ENCODE assay signal across 1 cellular context in the genomic region with DNA sequence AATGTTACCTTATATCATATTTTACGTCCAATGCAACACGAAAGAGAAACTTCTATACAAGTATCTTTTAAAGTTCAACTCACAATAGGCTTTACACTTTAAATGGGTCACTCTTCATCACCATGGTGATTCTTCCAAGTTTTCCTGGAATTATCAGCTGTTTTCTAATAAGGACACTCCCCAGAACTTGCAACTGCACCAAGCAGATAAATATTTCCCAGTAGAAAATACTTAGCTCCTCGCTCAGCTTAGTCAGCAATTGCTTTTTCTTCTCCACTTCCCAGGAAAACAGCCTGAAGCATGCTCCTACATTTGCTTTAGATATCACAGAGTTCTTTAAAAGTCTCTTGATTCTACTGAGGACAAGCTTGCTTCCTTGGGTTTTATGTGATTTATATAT.
TF ChIP-seq lines count a peak whose summit lies in the region.

No MANE protein-coding gene starts in this region.

TF ChIP-seq in K562, 482 proteins besides CTCF, POLR2A, EP300 and RAD21 (continues in another document):
- TF ChIP-seq, protein P1, sequence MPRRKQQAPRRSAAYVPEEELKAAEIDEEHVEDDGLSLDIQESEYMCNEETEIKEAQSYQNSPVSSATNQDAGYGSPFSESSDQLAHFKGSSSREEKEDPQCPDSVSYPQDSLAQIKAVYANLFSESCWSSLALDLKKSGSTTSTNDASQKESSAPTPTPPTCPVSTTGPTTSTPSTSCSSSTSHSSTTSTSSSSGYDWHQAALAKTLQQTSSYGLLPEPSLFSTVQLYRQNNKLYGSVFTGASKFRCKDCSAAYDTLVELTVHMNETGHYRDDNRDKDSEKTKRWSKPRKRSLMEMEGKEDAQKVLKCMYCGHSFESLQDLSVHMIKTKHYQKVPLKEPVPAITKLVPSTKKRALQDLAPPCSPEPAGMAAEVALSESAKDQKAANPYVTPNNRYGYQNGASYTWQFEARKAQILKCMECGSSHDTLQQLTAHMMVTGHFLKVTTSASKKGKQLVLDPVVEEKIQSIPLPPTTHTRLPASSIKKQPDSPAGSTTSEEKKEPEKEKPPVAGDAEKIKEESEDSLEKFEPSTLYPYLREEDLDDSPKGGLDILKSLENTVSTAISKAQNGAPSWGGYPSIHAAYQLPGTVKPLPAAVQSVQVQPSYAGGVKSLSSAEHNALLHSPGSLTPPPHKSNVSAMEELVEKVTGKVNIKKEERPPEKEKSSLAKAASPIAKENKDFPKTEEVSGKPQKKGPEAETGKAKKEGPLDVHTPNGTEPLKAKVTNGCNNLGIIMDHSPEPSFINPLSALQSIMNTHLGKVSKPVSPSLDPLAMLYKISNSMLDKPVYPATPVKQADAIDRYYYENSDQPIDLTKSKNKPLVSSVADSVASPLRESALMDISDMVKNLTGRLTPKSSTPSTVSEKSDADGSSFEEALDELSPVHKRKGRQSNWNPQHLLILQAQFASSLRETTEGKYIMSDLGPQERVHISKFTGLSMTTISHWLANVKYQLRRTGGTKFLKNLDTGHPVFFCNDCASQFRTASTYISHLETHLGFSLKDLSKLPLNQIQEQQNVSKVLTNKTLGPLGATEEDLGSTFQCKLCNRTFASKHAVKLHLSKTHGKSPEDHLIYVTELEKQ (CRISPR knock-in tag; IDR thresholded peaks at IDR 0.05) = no peak
- TF ChIP-seq, protein P2, sequence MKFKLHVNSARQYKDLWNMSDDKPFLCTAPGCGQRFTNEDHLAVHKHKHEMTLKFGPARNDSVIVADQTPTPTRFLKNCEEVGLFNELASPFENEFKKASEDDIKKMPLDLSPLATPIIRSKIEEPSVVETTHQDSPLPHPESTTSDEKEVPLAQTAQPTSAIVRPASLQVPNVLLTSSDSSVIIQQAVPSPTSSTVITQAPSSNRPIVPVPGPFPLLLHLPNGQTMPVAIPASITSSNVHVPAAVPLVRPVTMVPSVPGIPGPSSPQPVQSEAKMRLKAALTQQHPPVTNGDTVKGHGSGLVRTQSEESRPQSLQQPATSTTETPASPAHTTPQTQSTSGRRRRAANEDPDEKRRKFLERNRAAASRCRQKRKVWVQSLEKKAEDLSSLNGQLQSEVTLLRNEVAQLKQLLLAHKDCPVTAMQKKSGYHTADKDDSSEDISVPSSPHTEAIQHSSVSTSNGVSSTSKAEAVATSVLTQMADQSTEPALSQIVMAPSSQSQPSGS (CRISPR knock-in tag; IDR thresholded peaks at IDR 0.05) = no peak
- no peak for TF ChIP-seq CREB1 (IDR thresholded peaks at IDR 0.05)
- no peak for TF ChIP-seq CREB1 (CRISPR knock-in tag; IDR thresholded peaks at IDR 0.05)
- TF ChIP-seq, protein P3, sequence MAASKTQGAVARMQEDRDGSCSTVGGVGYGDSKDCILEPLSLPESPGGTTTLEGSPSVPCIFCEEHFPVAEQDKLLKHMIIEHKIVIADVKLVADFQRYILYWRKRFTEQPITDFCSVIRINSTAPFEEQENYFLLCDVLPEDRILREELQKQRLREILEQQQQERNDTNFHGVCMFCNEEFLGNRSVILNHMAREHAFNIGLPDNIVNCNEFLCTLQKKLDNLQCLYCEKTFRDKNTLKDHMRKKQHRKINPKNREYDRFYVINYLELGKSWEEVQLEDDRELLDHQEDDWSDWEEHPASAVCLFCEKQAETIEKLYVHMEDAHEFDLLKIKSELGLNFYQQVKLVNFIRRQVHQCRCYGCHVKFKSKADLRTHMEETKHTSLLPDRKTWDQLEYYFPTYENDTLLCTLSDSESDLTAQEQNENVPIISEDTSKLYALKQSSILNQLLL (CRISPR knock-in tag; IDR thresholded peaks at IDR 0.05; ENCODE audit: borderline replicate concordance) = no peak
- no peak for TF ChIP-seq KAT8 (IDR thresholded peaks at IDR 0.05; ENCODE audit: low read depth)
- TF ChIP-seq CEBPG (CRISPR knock-in tag; IDR thresholded peaks at IDR 0.05) = no peak
- no peak for TF ChIP-seq CEBPG (tag; conservative IDR thresholded peaks at IDR 0.05 in 1 of 2, IDR thresholded peaks at IDR 0.05 in 1 of 2)
- TF ChIP-seq, protein P4, sequence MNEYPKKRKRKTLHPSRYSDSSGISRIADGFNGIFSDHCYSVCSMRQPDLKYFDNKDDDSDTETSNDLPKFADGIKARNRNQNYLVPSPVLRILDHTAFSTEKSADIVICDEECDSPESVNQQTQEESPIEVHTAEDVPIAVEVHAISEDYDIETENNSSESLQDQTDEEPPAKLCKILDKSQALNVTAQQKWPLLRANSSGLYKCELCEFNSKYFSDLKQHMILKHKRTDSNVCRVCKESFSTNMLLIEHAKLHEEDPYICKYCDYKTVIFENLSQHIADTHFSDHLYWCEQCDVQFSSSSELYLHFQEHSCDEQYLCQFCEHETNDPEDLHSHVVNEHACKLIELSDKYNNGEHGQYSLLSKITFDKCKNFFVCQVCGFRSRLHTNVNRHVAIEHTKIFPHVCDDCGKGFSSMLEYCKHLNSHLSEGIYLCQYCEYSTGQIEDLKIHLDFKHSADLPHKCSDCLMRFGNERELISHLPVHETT (CRISPR knock-in tag; conservative IDR thresholded peaks at IDR 0.05 in 1 of 2, IDR thresholded peaks at IDR 0.05 in 1 of 2) = no peak
- TF ChIP-seq, protein P5, sequence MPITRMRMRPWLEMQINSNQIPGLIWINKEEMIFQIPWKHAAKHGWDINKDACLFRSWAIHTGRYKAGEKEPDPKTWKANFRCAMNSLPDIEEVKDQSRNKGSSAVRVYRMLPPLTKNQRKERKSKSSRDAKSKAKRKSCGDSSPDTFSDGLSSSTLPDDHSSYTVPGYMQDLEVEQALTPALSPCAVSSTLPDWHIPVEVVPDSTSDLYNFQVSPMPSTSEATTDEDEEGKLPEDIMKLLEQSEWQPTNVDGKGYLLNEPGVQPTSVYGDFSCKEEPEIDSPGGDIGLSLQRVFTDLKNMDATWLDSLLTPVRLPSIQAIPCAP (CRISPR knock-in tag; IDR thresholded peaks at IDR 0.05; ENCODE audit: borderline replicate concordance) = no peak
- no peak for TF ChIP-seq MYC (IDR thresholded peaks at IDR 0.05; ENCODE audit: low read depth, low read length)
- TF ChIP-seq MYC (CRISPR knock-in tag; IDR thresholded peaks at IDR 0.05; ENCODE audit: borderline replicate concordance, low read depth) = no peak
- no peak for TF ChIP-seq CBX3 (IDR thresholded peaks at IDR 0.05; ENCODE audit: borderline replicate concordance in 1 of 2, low read length in 2 of 2)
- peak; percentile 82 for TF ChIP-seq TCF3 (CRISPR knock-in tag; IDR thresholded peaks at IDR 0.05)
- no peak for TF ChIP-seq ATF7 (IDR thresholded peaks at IDR 0.05)
- no peak for TF ChIP-seq STAG1 (CRISPR knock-in tag; IDR thresholded peaks at IDR 0.05; ENCODE audit: borderline replicate concordance)
- TF ChIP-seq, protein P6, sequence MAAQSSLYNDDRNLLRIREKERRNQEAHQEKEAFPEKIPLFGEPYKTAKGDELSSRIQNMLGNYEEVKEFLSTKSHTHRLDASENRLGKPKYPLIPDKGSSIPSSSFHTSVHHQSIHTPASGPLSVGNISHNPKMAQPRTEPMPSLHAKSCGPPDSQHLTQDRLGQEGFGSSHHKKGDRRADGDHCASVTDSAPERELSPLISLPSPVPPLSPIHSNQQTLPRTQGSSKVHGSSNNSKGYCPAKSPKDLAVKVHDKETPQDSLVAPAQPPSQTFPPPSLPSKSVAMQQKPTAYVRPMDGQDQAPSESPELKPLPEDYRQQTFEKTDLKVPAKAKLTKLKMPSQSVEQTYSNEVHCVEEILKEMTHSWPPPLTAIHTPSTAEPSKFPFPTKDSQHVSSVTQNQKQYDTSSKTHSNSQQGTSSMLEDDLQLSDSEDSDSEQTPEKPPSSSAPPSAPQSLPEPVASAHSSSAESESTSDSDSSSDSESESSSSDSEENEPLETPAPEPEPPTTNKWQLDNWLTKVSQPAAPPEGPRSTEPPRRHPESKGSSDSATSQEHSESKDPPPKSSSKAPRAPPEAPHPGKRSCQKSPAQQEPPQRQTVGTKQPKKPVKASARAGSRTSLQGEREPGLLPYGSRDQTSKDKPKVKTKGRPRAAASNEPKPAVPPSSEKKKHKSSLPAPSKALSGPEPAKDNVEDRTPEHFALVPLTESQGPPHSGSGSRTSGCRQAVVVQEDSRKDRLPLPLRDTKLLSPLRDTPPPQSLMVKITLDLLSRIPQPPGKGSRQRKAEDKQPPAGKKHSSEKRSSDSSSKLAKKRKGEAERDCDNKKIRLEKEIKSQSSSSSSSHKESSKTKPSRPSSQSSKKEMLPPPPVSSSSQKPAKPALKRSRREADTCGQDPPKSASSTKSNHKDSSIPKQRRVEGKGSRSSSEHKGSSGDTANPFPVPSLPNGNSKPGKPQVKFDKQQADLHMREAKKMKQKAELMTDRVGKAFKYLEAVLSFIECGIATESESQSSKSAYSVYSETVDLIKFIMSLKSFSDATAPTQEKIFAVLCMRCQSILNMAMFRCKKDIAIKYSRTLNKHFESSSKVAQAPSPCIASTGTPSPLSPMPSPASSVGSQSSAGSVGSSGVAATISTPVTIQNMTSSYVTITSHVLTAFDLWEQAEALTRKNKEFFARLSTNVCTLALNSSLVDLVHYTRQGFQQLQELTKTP (IDR thresholded peaks at IDR 0.05; ENCODE audit: low read depth in 1 of 2, partially characterized antibody in 2 of 2) = no peak
- TF ChIP-seq, protein P7, sequence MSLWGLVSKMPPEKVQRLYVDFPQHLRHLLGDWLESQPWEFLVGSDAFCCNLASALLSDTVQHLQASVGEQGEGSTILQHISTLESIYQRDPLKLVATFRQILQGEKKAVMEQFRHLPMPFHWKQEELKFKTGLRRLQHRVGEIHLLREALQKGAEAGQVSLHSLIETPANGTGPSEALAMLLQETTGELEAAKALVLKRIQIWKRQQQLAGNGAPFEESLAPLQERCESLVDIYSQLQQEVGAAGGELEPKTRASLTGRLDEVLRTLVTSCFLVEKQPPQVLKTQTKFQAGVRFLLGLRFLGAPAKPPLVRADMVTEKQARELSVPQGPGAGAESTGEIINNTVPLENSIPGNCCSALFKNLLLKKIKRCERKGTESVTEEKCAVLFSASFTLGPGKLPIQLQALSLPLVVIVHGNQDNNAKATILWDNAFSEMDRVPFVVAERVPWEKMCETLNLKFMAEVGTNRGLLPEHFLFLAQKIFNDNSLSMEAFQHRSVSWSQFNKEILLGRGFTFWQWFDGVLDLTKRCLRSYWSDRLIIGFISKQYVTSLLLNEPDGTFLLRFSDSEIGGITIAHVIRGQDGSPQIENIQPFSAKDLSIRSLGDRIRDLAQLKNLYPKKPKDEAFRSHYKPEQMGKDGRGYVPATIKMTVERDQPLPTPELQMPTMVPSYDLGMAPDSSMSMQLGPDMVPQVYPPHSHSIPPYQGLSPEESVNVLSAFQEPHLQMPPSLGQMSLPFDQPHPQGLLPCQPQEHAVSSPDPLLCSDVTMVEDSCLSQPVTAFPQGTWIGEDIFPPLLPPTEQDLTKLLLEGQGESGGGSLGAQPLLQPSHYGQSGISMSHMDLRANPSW (CRISPR knock-in tag; IDR thresholded peaks at IDR 0.05) = no peak
- no peak for TF ChIP-seq RCOR1 (IDR thresholded peaks at IDR 0.05; ENCODE audit: borderline replicate concordance in 1 of 2, low read depth in 2 of 2, low read length in 2 of 2)
- TF ChIP-seq PHF21A (IDR thresholded peaks at IDR 0.05; ENCODE audit: borderline replicate concordance, low read depth) = no peak
- no peak for TF ChIP-seq CHD1 (IDR thresholded peaks at IDR 0.05; ENCODE audit: low read length)
- TF ChIP-seq NR2C1 (IDR thresholded peaks at IDR 0.05) = no peak
- TF ChIP-seq NR2C1 (tag; IDR thresholded peaks at IDR 0.05) = no peak
- no peak for TF ChIP-seq PTBP1 (IDR thresholded peaks at IDR 0.05; ENCODE audit: low read depth, low read length)
- no peak for TF ChIP-seq ZFP1 (CRISPR knock-in tag; IDR thresholded peaks at IDR 0.05)
- TF ChIP-seq PPARD (CRISPR knock-in tag; IDR thresholded peaks at IDR 0.05) = no peak
- TF ChIP-seq, protein P8, sequence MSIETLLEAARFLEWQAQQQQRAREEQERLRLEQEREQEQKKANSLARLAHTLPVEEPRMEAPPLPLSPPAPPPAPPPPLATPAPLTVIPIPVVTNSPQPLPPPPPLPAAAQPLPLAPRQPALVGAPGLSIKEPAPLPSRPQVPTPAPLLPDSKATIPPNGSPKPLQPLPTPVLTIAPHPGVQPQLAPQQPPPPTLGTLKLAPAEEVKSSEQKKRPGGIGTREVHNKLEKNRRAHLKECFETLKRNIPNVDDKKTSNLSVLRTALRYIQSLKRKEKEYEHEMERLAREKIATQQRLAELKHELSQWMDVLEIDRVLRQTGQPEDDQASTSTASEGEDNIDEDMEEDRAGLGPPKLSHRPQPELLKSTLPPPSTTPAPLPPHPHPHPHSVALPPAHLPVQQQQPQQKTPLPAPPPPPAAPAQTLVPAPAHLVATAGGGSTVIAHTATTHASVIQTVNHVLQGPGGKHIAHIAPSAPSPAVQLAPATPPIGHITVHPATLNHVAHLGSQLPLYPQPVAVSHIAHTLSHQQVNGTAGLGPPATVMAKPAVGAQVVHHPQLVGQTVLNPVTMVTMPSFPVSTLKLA (conservative IDR thresholded peaks at IDR 0.05) = peak; percentile 12 to 63; a peak in 2 of 4 replicates
- no peak for TF ChIP-seq HEY1 (CRISPR knock-in tag; IDR thresholded peaks at IDR 0.05; ENCODE audit: borderline replicate concordance)
- no peak for TF ChIP-seq TAF1 (IDR thresholded peaks at IDR 0.05; ENCODE audit: control insufficient read depth, extremely low read depth, insufficient read depth, low read length, severe bottlenecking)
- peak; percentile 56 for TF ChIP-seq TAL1 (IDR thresholded peaks at IDR 0.05)
- no peak for TF ChIP-seq FOXA1 (IDR thresholded peaks at IDR 0.05; ENCODE audit: borderline replicate concordance)
- 0 out of 4 replicates have a peak, but pooled peaks of 1 of the 2 experiments have one; percentile 17 for TF ChIP-seq FOXK2 (conservative IDR thresholded peaks at IDR 0.05 in 1 of 2, IDR thresholded peaks at IDR 0.05 in 1 of 2; ENCODE audit: low read depth in 2 of 2)
- no peak for TF ChIP-seq NFXL1 (CRISPR knock-in tag; IDR thresholded peaks at IDR 0.05)
- peak; percentile 52; the same call in 1 of the 2 replicates for TF ChIP-seq MAFG (tag; conservative IDR thresholded peaks at IDR 0.05)
- 0 out of 2 replicates have a peak, but pooled peaks have one; percentile 3 for TF ChIP-seq JUN (IDR thresholded peaks at IDR 0.05; ENCODE audit: borderline replicate concordance, low read depth, low read length)
- TF ChIP-seq JUN (CRISPR knock-in tag; IDR thresholded peaks at IDR 0.05; ENCODE audit: borderline replicate concordance) = no peak
- no peak for TF ChIP-seq SAFB2 (IDR thresholded peaks at IDR 0.05; ENCODE audit: borderline replicate concordance, low read depth, low read length, severe bottlenecking)
- no peak for TF ChIP-seq SETDB1 (IDR thresholded peaks at IDR 0.05; ENCODE audit: low read length)
- 0 out of 2 replicates have a peak, but pooled peaks have one; percentile 33 for TF ChIP-seq JUND (IDR thresholded peaks at IDR 0.05; ENCODE audit: borderline replicate concordance, low read depth, low read length)
- TF ChIP-seq JUND (tag; IDR thresholded peaks at IDR 0.05; ENCODE audit: borderline replicate concordance, low read depth, low read length) = no peak
- no peak for TF ChIP-seq BCOR (IDR thresholded peaks at IDR 0.05)
- TF ChIP-seq, protein P9, sequence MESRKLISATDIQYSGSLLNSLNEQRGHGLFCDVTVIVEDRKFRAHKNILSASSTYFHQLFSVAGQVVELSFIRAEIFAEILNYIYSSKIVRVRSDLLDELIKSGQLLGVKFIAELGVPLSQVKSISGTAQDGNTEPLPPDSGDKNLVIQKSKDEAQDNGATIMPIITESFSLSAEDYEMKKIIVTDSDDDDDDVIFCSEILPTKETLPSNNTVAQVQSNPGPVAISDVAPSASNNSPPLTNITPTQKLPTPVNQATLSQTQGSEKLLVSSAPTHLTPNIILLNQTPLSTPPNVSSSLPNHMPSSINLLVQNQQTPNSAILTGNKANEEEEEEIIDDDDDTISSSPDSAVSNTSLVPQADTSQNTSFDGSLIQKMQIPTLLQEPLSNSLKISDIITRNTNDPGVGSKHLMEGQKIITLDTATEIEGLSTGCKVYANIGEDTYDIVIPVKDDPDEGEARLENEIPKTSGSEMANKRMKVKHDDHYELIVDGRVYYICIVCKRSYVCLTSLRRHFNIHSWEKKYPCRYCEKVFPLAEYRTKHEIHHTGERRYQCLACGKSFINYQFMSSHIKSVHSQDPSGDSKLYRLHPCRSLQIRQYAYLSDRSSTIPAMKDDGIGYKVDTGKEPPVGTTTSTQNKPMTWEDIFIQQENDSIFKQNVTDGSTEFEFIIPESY (CRISPR knock-in tag; IDR thresholded peaks at IDR 0.05) = no peak
- TF ChIP-seq SMARCA4 (IDR thresholded peaks at IDR 0.05) = peak; percentile 71
- TF ChIP-seq DPF2 (IDR thresholded peaks at IDR 0.05) = peak; percentile 55; the same call in 1 of the 2 replicates
- peak; percentile 85 for TF ChIP-seq RFX1 (IDR thresholded peaks at IDR 0.05)
